In genomic region chr19:57241181-57241580, GRCh38 we compare ENCODE assay signal across 8 cellular contexts. TPM values are rescaled to one million over a fixed set of nuclear protein-coding genes. Genes with fewer than 3 reads are reported as not detected.
DNase-seq lines count a peak whose midpoint lies in the region; ATAC-seq and TF ChIP-seq lines count a peak whose summit lies in the region.

No MANE protein-coding gene starts in this region.

- TF ChIP-seq POLR2A in breast epithelium (IDR thresholded peaks at IDR 0.05): no peak

- H3K36me3 ChIP-seq in BJ (ENCODE audit: control insufficient read depth, insufficient read depth, low read length) (peaks cover 8% of the 10 kb centered on the region), breast epithelium (no peaks in the 10 kb centered on the region), lower lobe of right lung (peaks cover 25% of the 10 kb centered on the region)

- H3K27ac Mint-ChIP-seq in type B pancreatic cell: peak overlapping the region; percentile 98

- peak overlapping the region; percentile 96 for H3K4me3 Mint-ChIP-seq in type B pancreatic cell

- H3K27ac ChIP-seq in breast epithelium (peak overlapping the region; percentile 94 to 96), lower lobe of right lung (peak overlapping the region; percentile 90)

- no peaks in the 10 kb centered on the region for H3K27me3 Mint-ChIP-seq in type B pancreatic cell

- peaks cover 11% of the 10 kb centered on the region for H3K36me3 Mint-ChIP-seq in type B pancreatic cell

- TF ChIP-seq CTCF in BJ (IDR thresholded peaks at IDR 0.05; ENCODE audit: insufficient read depth, low read depth, low read length): no peak
- TF ChIP-seq CTCF in breast epithelium (IDR thresholded peaks at IDR 0.05): no peak
- TF ChIP-seq CTCF in lower lobe of right lung (IDR thresholded peaks at IDR 0.05): no peak
- TF ChIP-seq CTCF in type B pancreatic cell (conservative IDR thresholded peaks at IDR 0.05): no peak

- H3K4me3 ChIP-seq in BJ (ENCODE audit: low read depth, low read length): peak overlapping the region; percentile 99
- H3K4me3 ChIP-seq in breast epithelium: peak overlapping the region; percentile 76 to 94 (median 80)
- H3K4me3 ChIP-seq in lower lobe of right lung: peak overlapping the region; percentile 100

- POLR2A ChIA-PET in BJ (lab: Charles Lee): no interaction called here

- H3K4me1 Mint-ChIP-seq in type B pancreatic cell (ENCODE audit: unreplicated experiment): peaks cover 25% of the 10 kb centered on the region

- H3K9me3 Mint-ChIP-seq in type B pancreatic cell: no peaks in the 10 kb centered on the region

- no peak for DNase-seq in BJ (ENCODE audit: low read depth)
- peak; percentile 2 to 30 for DNase-seq in Kasumi-1 (lab: John Stamatoyannopoulos, UW)
- DNase-seq in breast epithelium (ENCODE audit: low spot score in 2 of 2): no peak
- no peak for DNase-seq in lower lobe of right lung
- DNase-seq in type B pancreatic cell (ENCODE audit: extremely low spot score, unreplicated experiment): no peak
- DNase-seq in HuH-7.5 (ENCODE audit: low spot score): no peak

- no peaks in the 10 kb centered on the region for H3K27me3 ChIP-seq in BJ (ENCODE audit: control insufficient read depth, insufficient read depth, low read length)
- H3K27me3 ChIP-seq in breast epithelium: no peaks in the 10 kb centered on the region
- H3K27me3 ChIP-seq in lower lobe of right lung (ENCODE audit: low read depth): no peaks in the 10 kb centered on the region

- H3K4me1 ChIP-seq in breast epithelium (peaks cover 4 to 9% of the 10 kb centered on the region in 2 donors), lower lobe of right lung (peaks cover 20% of the 10 kb centered on the region)

- intact Hi-C loops in breast epithelium (cut with DNase I; ENCODE audit: low total_unique reads): no loop called here
- intact Hi-C loops in lower lobe of right lung (cut with DNase I): no loop called here

- ATAC-seq in lower lobe of right lung: no peak
- ATAC-seq in GM21515 (IDR thresholded peaks at IDR 0.05; ENCODE audit: unreplicated experiment): no peak
- no peak for ATAC-seq in HG03097 (IDR thresholded peaks at IDR 0.05; ENCODE audit: low FRiP score, unreplicated experiment)

- CTCF ChIA-PET in BJ (lab: Yijun Ruan, JAX): no interaction called here

- peaks cover 0 to 7% of the 10 kb centered on the region in 2 donors for H3K9me3 ChIP-seq in breast epithelium
- H3K9me3 ChIP-seq in lower lobe of right lung: no peaks in the 10 kb centered on the region

RNA-seq across cellular contexts. Expression of gene ZNF805, which starts 0.7 kb away (rescaled TPM):
- 5.1 and 5.2 TPM in 2 replicates for polyA plus RNA-seq in BJ (2011; rRNA removed)
- polyA minus RNA-seq in BJ (2011; rRNA and poly(A)+ RNA removed): 27.0 and 36.0 TPM in 2 replicates
- total RNA-seq in breast epithelium (10 to 100 TPM; 17.0 to 29.9 (median 19.8) TPM), lower lobe of right lung (13.6 TPM), type B pancreatic cell (ENCODE audit: low replicate concordance) (16.8 and 16.9 TPM in 2 replicates)

RNA-seq across cellular contexts. Expression of gene AURKC, which starts 10.4 kb away (rescaled TPM):
- polyA plus RNA-seq in BJ (2011; rRNA removed): 1.3 and 1.5 TPM in 2 replicates
- 0.19 and 0.41 TPM in 2 replicates for polyA minus RNA-seq in BJ (2011; rRNA and poly(A)+ RNA removed)
- total RNA-seq in breast epithelium: 1 to 10 TPM in 2 of 3 donors, under 1 TPM in 1; 0.64 to 3.4 (median 1.3) TPM
- total RNA-seq in lower lobe of right lung: 1.7 TPM
- total RNA-seq in type B pancreatic cell (ENCODE audit: low replicate concordance): 0.34 and 0.55 TPM in 2 replicates

RNA-seq across cellular contexts. Expression of gene ZNF460, which starts 39.1 kb away (rescaled TPM):
- polyA plus RNA-seq in BJ (2011; rRNA removed): 11.7 and 13.9 TPM in 2 replicates
- polyA minus RNA-seq in BJ (2011; rRNA and poly(A)+ RNA removed): 109 and 140 TPM in 2 replicates
- total RNA-seq in breast epithelium (100 to 1,000 TPM in 1 of 3 donors, 10 to 100 TPM in 2; 70.2 to 123 (median 88.5) TPM), lower lobe of right lung (51.4 TPM), type B pancreatic cell (ENCODE audit: low replicate concordance) (58.4 and 66.1 TPM in 2 replicates)

RNA-seq across cellular contexts. Expression of gene ZNF264, which starts 49.9 kb away (rescaled TPM):
- polyA plus RNA-seq in BJ (2011; rRNA removed): 7.0 and 7.1 TPM in 2 replicates
- 31.4 and 41.2 TPM in 2 replicates for polyA minus RNA-seq in BJ (2011; rRNA and poly(A)+ RNA removed)
- total RNA-seq in breast epithelium (10 to 100 TPM; 29.2 to 66.2 (median 47.4) TPM), lower lobe of right lung (41.9 TPM), type B pancreatic cell (ENCODE audit: low replicate concordance) (37.0 and 42.5 TPM in 2 replicates)

Comparison
In these comparisons a context has a peak if more than half of its experiments do, and no peak if none do; other contexts are left out.
1. DNase-seq: peak in Kasumi-1 (2 of 2); none in BJ (single experiment), breast epithelium (0 of 2), lower lobe of right lung (single experiment), type B pancreatic cell (single experiment) and HuH-7.5 (single experiment).
2. Peak in every context shown above with its lines, with median percentiles within 50 percentile points of each other: H3K4me3 ChIP-seq.